Comparison of ENCODE assay signal across 8 cellular contexts in the genomic region with DNA sequence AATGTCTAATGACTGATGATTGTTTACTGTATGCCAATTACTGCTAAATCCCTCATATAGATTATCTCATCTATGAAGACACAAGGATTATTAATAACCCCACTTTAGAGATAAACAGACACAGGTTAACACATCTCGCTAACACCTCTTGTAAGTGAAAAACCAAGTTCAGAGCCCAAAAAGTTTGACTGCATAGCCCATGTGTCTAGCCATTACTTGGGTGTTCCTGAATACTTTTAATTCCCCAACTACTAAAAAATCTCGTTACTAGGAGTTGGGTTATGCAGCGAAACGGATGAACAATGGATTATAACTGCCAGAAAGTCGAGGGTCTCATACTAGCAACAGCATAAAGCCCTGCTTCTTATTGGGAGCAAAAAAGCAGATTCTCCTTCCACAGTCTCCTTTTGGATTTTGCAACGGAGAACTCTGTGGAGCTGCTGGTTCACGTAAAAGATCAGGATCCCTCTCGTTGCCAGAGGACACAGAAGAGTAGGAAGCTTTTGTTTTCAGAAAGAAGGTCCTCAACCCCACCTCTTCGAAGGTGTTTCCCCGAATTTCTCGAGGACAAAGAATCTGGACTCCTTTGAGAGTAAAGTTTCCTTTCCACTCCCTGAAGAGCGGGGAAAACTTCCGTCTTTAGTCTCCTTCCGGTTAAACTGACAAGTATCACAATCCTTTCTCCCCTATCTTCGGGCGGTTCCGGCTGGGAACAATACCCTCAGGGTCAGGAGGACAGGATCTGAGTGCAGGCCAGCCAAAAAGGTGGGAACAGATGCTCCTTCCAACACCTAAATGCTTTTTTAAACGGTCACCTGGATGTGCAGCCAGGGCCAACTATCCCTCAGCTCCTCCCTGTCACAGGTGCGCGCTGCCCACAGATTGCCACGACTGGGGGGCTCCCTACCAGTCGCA. TPM values are rescaled to one million over a fixed set of nuclear protein-coding genes. Genes with fewer than 3 reads are reported as not detected.
DNase-seq lines count a peak whose midpoint lies in the region; ATAC-seq and TF ChIP-seq lines count a peak whose summit lies in the region.

No MANE protein-coding gene starts in this region.

- POLR2A ChIA-PET in activated CD4-positive, alpha-beta memory T cell treated with anti-CD3 and anti-CD28 coated beads for 36 hours (lab: Charles Lee): interaction anchor here (0.9 to 7.6 kb wide), 8 partner anchors 9 to 400 kb away, joined by 4 to 156 read pairs (median 4); partner anchors contain the start of gene EIF4G2

- H3K36me3 Mint-ChIP-seq in activated CD4-positive, alpha-beta memory T cell treated with anti-CD3 and anti-CD28 coated beads for 36 hours: peaks cover 37% of the 10 kb centered on the region
- H3K36me3 Mint-ChIP-seq in nephron (ENCODE audit: low read depth): peaks cover 40% of the 10 kb centered on the region

- ATAC-seq in foreskin keratinocyte: peak; percentile 3

- TF ChIP-seq CTCF in LNCaP clone FGC (IDR thresholded peaks at IDR 0.05; ENCODE audit: control insufficient read depth, extremely low read depth, insufficient read depth) (no peak), foreskin keratinocyte (conservative IDR thresholded peaks at IDR 0.05) (no peak), nephron (IDR thresholded peaks at IDR 0.05; ENCODE audit: unreplicated experiment in 3 of 3) (no peak)

- intact Hi-C loops in activated CD4-positive, alpha-beta memory T cell treated with anti-CD3 and anti-CD28 coated beads for 36 hours (cut with micrococcal nuclease): loop anchor here (2.0 to 5.0 kb wide), 3 partner anchors 76 to 985 kb away; partner anchors contain the start of genes AMPD3 and USP47

- H3K4me3 ChIP-seq in HAP-1 (peak overlapping the region; percentile 80), LNCaP clone FGC (ENCODE audit: low read depth, low read length) (peak overlapping the region; percentile 83)

- H3K27me3 ChIP-seq in HAP-1 (ENCODE audit: low read depth) (no peaks in the 10 kb centered on the region), foreskin keratinocyte (no peaks in the 10 kb centered on the region)

- H3K27ac Mint-ChIP-seq in activated CD4-positive, alpha-beta memory T cell treated with anti-CD3 and anti-CD28 coated beads for 36 hours: peak overlapping the region; percentile 99
- H3K27ac Mint-ChIP-seq in nephron: peak overlapping the region; percentile 100

- in situ Hi-C loops in HAP-1 (cut with MboI; ENCODE audit: low sequenced_read_pairs): no loop called here

- H3K4me3 Mint-ChIP-seq in activated CD4-positive, alpha-beta memory T cell treated with anti-CD3 and anti-CD28 coated beads for 36 hours: peak overlapping the region; percentile 97
- peak overlapping the region; percentile 97 to 100 (median 97) for H3K4me3 Mint-ChIP-seq in nephron

- H3K4me1 ChIP-seq in HAP-1: peaks cover 23% of the 10 kb centered on the region
- peaks cover 26% of the 10 kb centered on the region for H3K4me1 ChIP-seq in foreskin keratinocyte

- H3K4me1 Mint-ChIP-seq in activated CD4-positive, alpha-beta memory T cell treated with anti-CD3 and anti-CD28 coated beads for 36 hours (ENCODE audit: low read depth): peaks cover 36% of the 10 kb centered on the region
- H3K4me1 Mint-ChIP-seq in nephron: peaks cover 46% of the 10 kb centered on the region

- peak; percentile 39 for DNase-seq in stimulated activated CD4-positive, alpha-beta T cell treated with anti-CD3 and anti-CD28 coated beads, Interleukin-4, amount 100 ng/mL, for 24 hours
- no peak for DNase-seq in stimulated activated CD4-positive, alpha-beta T cell treated with anti-CD3 and anti-CD28 coated beads, Interleukin-12 subunit alpha, Interleukin-12 subunit beta, amount 100 ng/mL, for 4 hours
- peak; percentile 49 to 73 for DNase-seq in HAP-1 (ENCODE audit: low spot score in 2 of 2)
- peak; percentile 13 for DNase-seq in LNCaP clone FGC (ENCODE audit: low read depth)
- no peak for DNase-seq in activated CD4-positive, alpha-beta memory T cell treated with anti-CD3 and anti-CD28 coated beads for 36 hours
- peak in 1 of 2 donors; percentile 54 for DNase-seq in foreskin keratinocyte
- no peak for DNase-seq in NCI-H1694 treated with DMSO at 0.1 percent for 48 hours (lab: John Stamatoyannopoulos, UW)

- CTCF ChIA-PET in activated CD4-positive, alpha-beta memory T cell treated with anti-CD3 and anti-CD28 coated beads for 36 hours (lab: Charles Lee): interaction anchor here (1.1 to 2.9 kb wide), 7 partner anchors 22 to 181 kb away, joined by 3 to 17 read pairs (median 5); partner anchors contain the start of gene EIF4G2

- peak overlapping the region; percentile 78 for H3K27ac ChIP-seq in foreskin keratinocyte

- H3K36me3 ChIP-seq in HAP-1 (replicated peaks): peaks cover 37% of the 10 kb centered on the region

- no peaks in the 10 kb centered on the region for H3K9me3 ChIP-seq in HAP-1

- H3K9me3 Mint-ChIP-seq in activated CD4-positive, alpha-beta memory T cell treated with anti-CD3 and anti-CD28 coated beads for 36 hours: no peaks in the 10 kb centered on the region
- H3K9me3 Mint-ChIP-seq in nephron: no peaks in the 10 kb centered on the region

- H3K27me3 Mint-ChIP-seq in activated CD4-positive, alpha-beta memory T cell treated with anti-CD3 and anti-CD28 coated beads for 36 hours: no peaks in the 10 kb centered on the region
- H3K27me3 Mint-ChIP-seq in nephron (ENCODE audit: low read depth): no peaks in the 10 kb centered on the region

RNA-seq across cellular contexts. Expression of gene ZBED5, which starts 0.9 kb away (rescaled TPM):
- 10 to 100 TPM; 39.8 to 43.3 TPM for total RNA-seq in activated CD4-positive, alpha-beta memory T cell treated with anti-CD3 and anti-CD28 coated beads for 36 hours
- total RNA-seq in foreskin keratinocyte: 30.0 and 32.3 TPM in 2 replicates
- polyA plus RNA-seq in foreskin keratinocyte: 11.7 and 12.8 TPM in 2 replicates

RNA-seq across cellular contexts. Expression of gene EIF4G2, which starts 48.2 kb away (rescaled TPM):
- 100 to 1,000 TPM; 794 to 835 TPM for total RNA-seq in activated CD4-positive, alpha-beta memory T cell treated with anti-CD3 and anti-CD28 coated beads for 36 hours
- 659 and 667 TPM in 2 replicates for total RNA-seq in foreskin keratinocyte
- polyA plus RNA-seq in foreskin keratinocyte: 234 and 277 TPM in 2 replicates

Comparison
In these comparisons a context has a peak if more than half of its experiments do, and no peak if none do; other contexts are left out.
1. DNase-seq: peak in stimulated activated CD4-positive, alpha-beta T cell treated with anti-CD3 and anti-CD28 coated beads, Interleukin-4, amount 100 ng/mL, for 24 hours (single experiment), HAP-1 (2 of 2) and LNCaP clone FGC (single experiment); none in stimulated activated CD4-positive, alpha-beta T cell treated with anti-CD3 and anti-CD28 coated beads, Interleukin-12 subunit alpha, Interleukin-12 subunit beta, amount 100 ng/mL, for 4 hours (single experiment), activated CD4-positive, alpha-beta memory T cell treated with anti-CD3 and anti-CD28 coated beads for 36 hours (single experiment) and NCI-H1694 treated with DMSO at 0.1 percent for 48 hours (single experiment).